Comparison of ENCODE assay signal across 9 cellular contexts in the genomic region with DNA sequence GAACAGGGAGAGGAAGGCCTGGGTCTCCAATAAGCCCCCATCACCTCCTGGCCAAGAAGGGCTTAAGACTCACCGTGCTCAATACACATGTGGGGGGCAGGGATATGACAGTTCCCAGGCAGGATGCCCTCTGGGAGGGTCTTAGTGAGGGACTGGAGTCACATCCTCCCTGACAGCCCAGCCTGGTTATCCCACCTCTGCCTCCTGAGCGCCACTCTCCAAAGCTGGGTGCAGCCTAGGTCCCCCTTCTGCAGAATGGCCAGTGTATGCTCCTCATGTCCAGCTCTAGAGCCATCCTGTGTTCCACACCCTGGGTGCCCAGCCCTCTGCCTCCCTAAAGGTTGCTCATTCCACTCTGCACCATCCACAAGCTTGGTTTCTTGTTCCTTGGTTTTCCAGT. TPM values are rescaled to one million over a fixed set of nuclear protein-coding genes. Genes with fewer than 3 reads are reported as not detected.
DNase-seq lines count a peak whose midpoint lies in the region; ATAC-seq, FAIRE-seq and TF ChIP-seq lines count a peak whose summit lies in the region.
"Had no signal": no experiment of that assay in that cellular context is flagged by ENCODE, and none has a peak within 500 bp of the region (broad histone marks: within the 10 kb centered on the region; RNA-seq: fewer than 3 reads in every experiment).

No MANE protein-coding gene starts in this region.

- ATAC-seq in activated naive CD4-positive, alpha-beta T cell treated with anti-CD3 and anti-CD28 coated beads, Interleukin-2, amount 50 U/mL, for 72 hours = no peak
- ATAC-seq in GM18909 (IDR thresholded peaks at IDR 0.05; ENCODE audit: poor library complexity, unreplicated experiment) = no peak
- no peak for ATAC-seq in GM21737 (IDR thresholded peaks at IDR 0.05; ENCODE audit: unreplicated experiment)

- TF ChIP-seq POLR2A in transverse colon (IDR thresholded peaks at IDR 0.05) = no peak

- peaks cover 73% of the 10 kb centered on the region for H3K4me1 Mint-ChIP-seq in activated naive CD4-positive, alpha-beta T cell treated with anti-CD3 and anti-CD28 coated beads, Interleukin-2, amount 10 ng/mL, durations not matched to agents 7 days and 5 days
- peaks cover 33% of the 10 kb centered on the region for H3K4me1 Mint-ChIP-seq in activated naive CD8-positive, alpha-beta T cell treated with anti-CD3 and anti-CD28 coated beads for 36 hours
- peaks cover 31% of the 10 kb centered on the region for H3K4me1 Mint-ChIP-seq in mesothelial cell of epicardium

- in situ Hi-C loops in transverse colon (cut with MboI; ENCODE audit: low pct_ligation_motif_present in 1 of 4, low pct_unique_long_range_greater_than_20kb in 1 of 4, low sequenced_read_pairs in 3 of 4) = no loop called here

- peak overlapping the region in 3 of 4 donors; percentile 82 to 93 (median 88) for H3K27ac ChIP-seq in transverse colon

- intact Hi-C loops in transverse colon (cut with DNase I; ENCODE audit: low total_unique reads) = no loop called here

- peaks cover 19% of the 10 kb centered on the region for H3K27me3 Mint-ChIP-seq in activated naive CD4-positive, alpha-beta T cell treated with anti-CD3 and anti-CD28 coated beads, Interleukin-2, amount 10 ng/mL, durations not matched to agents 7 days and 5 days
- H3K27me3 Mint-ChIP-seq in activated naive CD8-positive, alpha-beta T cell treated with anti-CD3 and anti-CD28 coated beads for 36 hours = no peaks in the 10 kb centered on the region
- H3K27me3 Mint-ChIP-seq in mesothelial cell of epicardium (ENCODE audit: low read depth) = no peaks in the 10 kb centered on the region

- TF ChIP-seq CTCF in mesothelial cell of epicardium (IDR thresholded peaks at IDR 0.05; ENCODE audit: unreplicated experiment) (no peak), transverse colon (IDR thresholded peaks at IDR 0.05) (no peak)

- no peak for FAIRE-seq in HTR-8/SVneo (lab: Jason Lieb, UNC)
- FAIRE-seq: GM12878 had no signal

- no peak for TF ChIP-seq EP300 in transverse colon (IDR thresholded peaks at IDR 0.05; ENCODE audit: low read depth)

- CTCF ChIA-PET in activated naive CD4-positive, alpha-beta T cell treated with anti-CD3 and anti-CD28 coated beads, Interleukin-2, amount 10 ng/mL, durations not matched to agents 7 days and 5 days (lab: Charles Lee) = interaction anchor here (1.0 to 9.0 kb wide), 3 partner anchors 47 to 104 kb away, joined by 4 to 74 read pairs (median 5); no protein-coding TSS in a partner anchor

- H3K27me3 ChIP-seq in transverse colon = no peaks in the 10 kb centered on the region

- no peaks in the 10 kb centered on the region for H3K9me3 Mint-ChIP-seq in activated naive CD4-positive, alpha-beta T cell treated with anti-CD3 and anti-CD28 coated beads, Interleukin-2, amount 10 ng/mL, durations not matched to agents 7 days and 5 days
- H3K9me3 Mint-ChIP-seq in activated naive CD4-positive, alpha-beta T cell treated with anti-CD3 and anti-CD28 coated beads, Interleukin-2, amount 50 U/mL, for 72 hours = no peaks in the 10 kb centered on the region
- H3K9me3 Mint-ChIP-seq in activated naive CD8-positive, alpha-beta T cell treated with anti-CD3 and anti-CD28 coated beads for 36 hours = no peaks in the 10 kb centered on the region
- H3K9me3 Mint-ChIP-seq in mesothelial cell of epicardium = no peaks in the 10 kb centered on the region

- peaks cover 6 to 21% (median 13%) of the 10 kb centered on the region in 4 donors for H3K4me1 ChIP-seq in transverse colon

- H3K9me3 ChIP-seq in transverse colon = no peaks in the 10 kb centered on the region

- H3K36me3 ChIP-seq in transverse colon = no peaks in the 10 kb centered on the region

- no peak overlapping the region for H3K4me3 ChIP-seq in transverse colon

- DNase-seq in activated naive CD4-positive, alpha-beta T cell treated with anti-CD3 and anti-CD28 coated beads, Interleukin-2, amount 10 ng/mL, durations not matched to agents 7 days and 5 days = no peak
- no peak for DNase-seq in activated naive CD4-positive, alpha-beta T cell treated with anti-CD3 and anti-CD28 coated beads, Interleukin-2, amount 50 U/mL, for 72 hours (ENCODE audit: low spot score in 2 of 2)
- DNase-seq in activated naive CD8-positive, alpha-beta T cell treated with anti-CD3 and anti-CD28 coated beads for 36 hours = no peak
- DNase-seq in mesothelial cell of epicardium (ENCODE audit: low spot score in 2 of 2, unreplicated experiment in 2 of 2) (no peak), transverse colon (no peak), HTR-8/SVneo (ENCODE audit: insufficient read length, low spot score) (no peak)

- H3K27ac Mint-ChIP-seq in activated naive CD4-positive, alpha-beta T cell treated with anti-CD3 and anti-CD28 coated beads, Interleukin-2, amount 10 ng/mL, durations not matched to agents 7 days and 5 days = peak overlapping the region; percentile 64
- H3K27ac Mint-ChIP-seq in activated naive CD4-positive, alpha-beta T cell treated with anti-CD3 and anti-CD28 coated beads, Interleukin-2, amount 50 U/mL, for 72 hours = peak overlapping the region in 1 of 2 donors; percentile 76
- H3K27ac Mint-ChIP-seq in activated naive CD8-positive, alpha-beta T cell treated with anti-CD3 and anti-CD28 coated beads for 36 hours = no peak overlapping the region
- H3K27ac Mint-ChIP-seq in mesothelial cell of epicardium = peak overlapping the region; percentile 25

- H3K36me3 Mint-ChIP-seq in activated naive CD4-positive, alpha-beta T cell treated with anti-CD3 and anti-CD28 coated beads, Interleukin-2, amount 10 ng/mL, durations not matched to agents 7 days and 5 days = peaks cover 12% of the 10 kb centered on the region
- H3K36me3 Mint-ChIP-seq in activated naive CD4-positive, alpha-beta T cell treated with anti-CD3 and anti-CD28 coated beads, Interleukin-2, amount 50 U/mL, for 72 hours = no peaks in the 10 kb centered on the region
- no peaks in the 10 kb centered on the region for H3K36me3 Mint-ChIP-seq in activated naive CD8-positive, alpha-beta T cell treated with anti-CD3 and anti-CD28 coated beads for 36 hours
- peaks cover 2% of the 10 kb centered on the region for H3K36me3 Mint-ChIP-seq in mesothelial cell of epicardium

- peak overlapping the region; percentile 64 for H3K4me3 Mint-ChIP-seq in activated naive CD4-positive, alpha-beta T cell treated with anti-CD3 and anti-CD28 coated beads, Interleukin-2, amount 10 ng/mL, durations not matched to agents 7 days and 5 days
- peak overlapping the region; percentile 68 for H3K4me3 Mint-ChIP-seq in activated naive CD8-positive, alpha-beta T cell treated with anti-CD3 and anti-CD28 coated beads for 36 hours
- peak overlapping the region; percentile 81 for H3K4me3 Mint-ChIP-seq in mesothelial cell of epicardium

- WGBS in transverse colon (ENCODE audit: low coverage in 1 of 2), 2 donors = 93% methylated on average over 2 of the region's 2 CpGs; no CpG with 5 or more reads in 1 of the 2 donors

RNA-seq across cellular contexts. Expression of a gene that starts 1.2 kb away (rescaled TPM):
- 10 to 100 TPM; 64.0 to 75.3 TPM for total RNA-seq in activated naive CD4-positive, alpha-beta T cell treated with anti-CD3 and anti-CD28 coated beads, Interleukin-2, amount 50 U/mL, for 72 hours
- total RNA-seq in activated naive CD8-positive, alpha-beta T cell treated with anti-CD3 and anti-CD28 coated beads for 36 hours = 10 to 100 TPM; 68.8 to 73.5 TPM
- 154 to 167 TPM (median 156 TPM) in 3 replicates for total RNA-seq in mesothelial cell of epicardium
- total RNA-seq in transverse colon = 10 to 100 TPM; 72.9 to 89.4 (median 80.8) TPM

RNA-seq across cellular contexts. Expression of a gene that starts 51.5 kb away (rescaled TPM):
- total RNA-seq in activated naive CD4-positive, alpha-beta T cell treated with anti-CD3 and anti-CD28 coated beads, Interleukin-2, amount 50 U/mL, for 72 hours = 100 to 1,000 TPM in 1 of 2 donors, 1 to 10 TPM in 1; 6.3 to 139 TPM
- total RNA-seq in activated naive CD8-positive, alpha-beta T cell treated with anti-CD3 and anti-CD28 coated beads for 36 hours = 10 to 100 TPM; 33.7 to 36.1 TPM
- total RNA-seq in mesothelial cell of epicardium (18.2 to 22.3 TPM (median 19.4 TPM) in 3 replicates), transverse colon (1 to 10 TPM in 3 of 4 donors, under 1 TPM in 1; 0.37 to 7.9 (median 6.7) TPM)

RNA-seq across cellular contexts. Expression of a gene that starts 58.4 kb away (rescaled TPM):
- under 1 TPM in 1 of 2 donors, not detected in 1; 0.21 TPM for total RNA-seq in activated naive CD4-positive, alpha-beta T cell treated with anti-CD3 and anti-CD28 coated beads, Interleukin-2, amount 50 U/mL, for 72 hours
- total RNA-seq in activated naive CD8-positive, alpha-beta T cell treated with anti-CD3 and anti-CD28 coated beads for 36 hours = not detected
- total RNA-seq in mesothelial cell of epicardium (0.22 to 0.60 TPM (median 0.57 TPM) in 3 replicates), transverse colon (not detected)
- total RNA-seq: GM12878 had no signal

RNA-seq across cellular contexts. Expression of a gene that starts 58.6 kb away (rescaled TPM):
- total RNA-seq in activated naive CD4-positive, alpha-beta T cell treated with anti-CD3 and anti-CD28 coated beads, Interleukin-2, amount 50 U/mL, for 72 hours = 10 to 100 TPM; 10.1 to 15.9 TPM
- total RNA-seq in activated naive CD8-positive, alpha-beta T cell treated with anti-CD3 and anti-CD28 coated beads for 36 hours = 10 to 100 TPM; 17.3 to 17.9 TPM
- 11.6 to 12.0 TPM (median 11.6 TPM) in 3 replicates for total RNA-seq in mesothelial cell of epicardium
- total RNA-seq in transverse colon = 1 to 10 TPM; 1.8 to 4.4 (median 2.9) TPM
